Comparison of ENCODE assay signal across 21 cellular contexts in the genomic region with DNA sequence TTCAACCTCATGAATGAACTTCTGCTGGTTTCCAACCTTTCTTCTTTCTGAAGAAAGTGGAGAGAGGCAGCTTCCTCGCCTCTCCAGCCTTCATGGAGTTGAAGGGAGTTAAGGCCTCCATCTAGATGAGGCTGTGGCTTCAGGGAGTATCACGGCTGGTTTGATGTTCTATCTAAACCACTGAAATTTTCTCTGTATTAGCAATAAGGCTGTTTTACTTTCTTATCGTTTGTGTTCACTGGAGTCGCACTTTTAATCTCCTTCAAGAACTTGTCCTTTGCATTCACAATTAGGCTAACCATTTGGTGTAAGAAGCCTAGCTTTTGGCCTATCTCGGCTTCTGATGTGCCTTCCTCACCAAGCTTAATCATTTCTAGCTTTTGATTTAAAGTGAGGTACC. TPM values are rescaled to one million over a fixed set of nuclear protein-coding genes. Genes with fewer than 3 reads are reported as not detected.
A peak's percentile ranks its signal among the peaks of the same experiment; 100 is the strongest.
DNase-seq lines count a peak whose midpoint lies in the region; ATAC-seq, FAIRE-seq and TF ChIP-seq lines count a peak whose summit lies in the region.
"Had no signal": no experiment of that assay in that cellular context is flagged by ENCODE, and none has a peak within 500 bp of the region (broad histone marks: within the 10 kb centered on the region; RNA-seq: fewer than 3 reads in every experiment).

No MANE protein-coding gene starts in this region.

- no peak overlapping the region for H3K14ac ChIP-seq in H1 (ENCODE audit: insufficient read length)

- in situ Hi-C loops in mammary epithelial cell (cut with MboI; ENCODE audit: low sequenced_read_pairs in 2 of 2), result no loop called here

- no peak overlapping the region for H3K4me2 ChIP-seq in H1 (ENCODE audit: insufficient read depth in 1 of 2, low read depth in 2 of 2, low read length in 2 of 2)
- H3K4me2 ChIP-seq in mammary epithelial cell (ENCODE audit: insufficient read depth, low read depth, low read length), result no peak overlapping the region
- H3K4me2 ChIP-seq: A549 had no signal

- no peak for DNase-seq in activated CD4-positive, alpha-beta T cell treated with anti-CD3 and anti-CD28 coated beads for 36 hours
- DNase-seq in activated CD4-positive, alpha-beta T cell treated with anti-CD3 and anti-CD28 coated beads for 48 hours, result no peak
- no peak for DNase-seq in activated T-cell treated with anti-CD3 and anti-CD28 coated beads, Interleukin-2, amount 50 U/mL, for 72 hours
- no peak for DNase-seq in activated T-cell treated with anti-CD3 and anti-CD28 coated beads, Interleukin-2, amount 50 U/mL, for 48 hours
- DNase-seq in H1 (ENCODE audit: low read depth in 1 of 2, low spot score in 2 of 2) (no peak), mammary epithelial cell (no peak)
- DNase-seq: AML-193; Caco-2; Calu3; CD4-positive, alpha-beta T cell; CD8-positive, alpha-beta T cell; DMS79 treated with DMSO at 0.1 percent for 48 hours; GF-D8 had no signal

- H3K9me3 Mint-ChIP-seq in activated CD4-positive, alpha-beta T cell treated with anti-CD3 and anti-CD28 coated beads for 36 hours (ENCODE audit: low read depth), result peaks cover 5% of the 10 kb centered on the region
- H3K9me3 Mint-ChIP-seq in activated T-cell treated with anti-CD3 and anti-CD28 coated beads, Interleukin-2, amount 50 U/mL, for 72 hours, result peaks cover 2 to 3% of the 10 kb centered on the region in 2 donors
- H3K9me3 Mint-ChIP-seq: CD4-positive, alpha-beta T cell had no signal

- no peak overlapping the region for H4K91ac ChIP-seq in H1 (replicated peaks; ENCODE audit: insufficient read length, low read length)

- CTCF ChIA-PET in activated CD4-positive, alpha-beta T cell treated with anti-CD3 and anti-CD28 coated beads for 36 hours (lab: Charles Lee), result no interaction called here
- CTCF ChIA-PET in H1 (lab: Charles Lee; ENCODE audit: partially characterized antibody), result no interaction called here
- CTCF ChIA-PET in mammary epithelial cell (lab: Charles Lee; ENCODE audit: low non-redundant PET), result no interaction called here

- no peak overlapping the region for H3K27ac Mint-ChIP-seq in activated CD4-positive, alpha-beta T cell treated with anti-CD3 and anti-CD28 coated beads for 36 hours
- H3K27ac Mint-ChIP-seq in activated T-cell treated with anti-CD3 and anti-CD28 coated beads, Interleukin-2, amount 50 U/mL, for 72 hours, result no peak overlapping the region
- H3K27ac Mint-ChIP-seq: B cell; CD4-positive, alpha-beta T cell; CD8-positive, alpha-beta T cell had no signal

- no peak overlapping the region for H3K56ac ChIP-seq in H1 (replicated peaks; ENCODE audit: insufficient read length, low read depth, low read length)

- no peak overlapping the region for H3K4ac ChIP-seq in H1 (replicated peaks; ENCODE audit: insufficient read length, low read depth, low read length)

- H4K20me1 ChIP-seq in H1 (replicated peaks in 1 of 2; ENCODE audit: control insufficient read depth in 1 of 2, insufficient read depth in 2 of 2, low read length in 2 of 2) (no peaks in the 10 kb centered on the region), mammary epithelial cell (ENCODE audit: insufficient read depth, low read length) (no peaks in the 10 kb centered on the region)
- H4K20me1 ChIP-seq: BLaER1 treated with 17β-estradiol and CSF1 and Interleukin-3, amounts not matched to agents 10 nM and 100 nM had no signal

- no peak for FAIRE-seq in H1 (lab: Jason Lieb, UNC)
- FAIRE-seq: A549, G401.6, GM12891, GM19239 had no signal

- H3K23me2 ChIP-seq in H1 (ENCODE audit: low read depth, low read length), result peaks cover 2% of the 10 kb centered on the region; the same call in 1 of the 2 replicates

- no peak overlapping the region for H4K8ac ChIP-seq in H1 (ENCODE audit: extremely low read depth, insufficient read depth, low read length)

- no peak overlapping the region for H2AK5ac ChIP-seq in H1 (ENCODE audit: low read depth, low read length)

- 95% methylated on average over 5 of the region's 5 CpGs; no CpG with 5 or more reads in 1 of the 2 experiments for WGBS in H1 (ENCODE audit: extremely low coverage in 1 of 2, insufficient coverage in 1 of 2, insufficient read length in 1 of 2, insufficient replicate concordance in 2 of 2, low coverage in 1 of 2, low lambda C conversion rate in 2 of 2, missing lambda C conversion rate in 1 of 2), 2 experiments
- WGBS in mammary epithelial cell (ENCODE audit: low coverage, missing lambda C conversion rate), result 67% methylated on average over 5 of the region's 5 CpGs

- peak; percentile 39 for ATAC-seq in activated CD4-positive, alpha-beta T cell treated with anti-CD3 and anti-CD28 coated beads for 36 hours
- peak; percentile 40 to 53 for ATAC-seq in activated T-cell treated with anti-CD3 and anti-CD28 coated beads, Interleukin-2, amount 50 U/mL, for 72 hours (replicated peaks in 1 of 2)
- ATAC-seq: A549; CD8-positive, alpha-beta T cell had no signal

- no peak for TF ChIP-seq CTCF in H1 (IDR thresholded peaks at IDR 0.05; ENCODE audit: control extremely low read depth in 1 of 3, insufficient read depth in 1 of 3, low read depth in 1 of 3, low read length in 3 of 3)
- TF ChIP-seq CTCF in mammary epithelial cell (conservative IDR thresholded peaks at IDR 0.05 in 1 of 2, IDR thresholded peaks at IDR 0.05 in 1 of 2; ENCODE audit: extremely low read depth in 1 of 2, insufficient read depth in 1 of 2, low read depth in 1 of 2, low read length in 2 of 2), result no peak

- TF ChIP-seq POLR2A in H1 (IDR thresholded peaks at IDR 0.05; ENCODE audit: control extremely low read depth in 1 of 2, low read depth in 2 of 2, low read length in 2 of 2), result no peak

- no peak for TF ChIP-seq RAD21 in H1 (IDR thresholded peaks at IDR 0.05 in 1 of 2, conservative IDR thresholded peaks at IDR 0.05 in 1 of 2; ENCODE audit: low read depth in 2 of 2, low read length in 2 of 2)

- no peak for TF ChIP-seq EP300 in H1 (IDR thresholded peaks at IDR 0.05; ENCODE audit: borderline replicate concordance in 1 of 2, low read depth in 2 of 2, low read length in 2 of 2)

- 0 out of 4 replicates have a peak, but pooled peaks cover 0 to 6% of the 10 kb centered on the region in 2 experiments for H3K9me3 ChIP-seq in H1 (ENCODE audit: insufficient read depth in 2 of 2, low read depth in 1 of 2, low read length in 1 of 2)
- no peaks in the 10 kb centered on the region for H3K9me3 ChIP-seq in mammary epithelial cell (replicated peaks; ENCODE audit: insufficient read depth, low read length)
- H3K9me3 ChIP-seq: A549, Caco-2 had no signal

- H3K9ac ChIP-seq in H1 (replicated peaks in 1 of 4; ENCODE audit: extremely low read depth in 1 of 4, low read depth in 3 of 4, low read length in 3 of 4) (no peak overlapping the region), mammary epithelial cell (ENCODE audit: insufficient read depth, low read length) (no peak overlapping the region)
- H3K9ac ChIP-seq: BLaER1 treated with 17β-estradiol and CSF1 and Interleukin-3, amounts not matched to agents 10 nM and 100 nM had no signal

- no peak overlapping the region for H2BK12ac ChIP-seq in H1 (ENCODE audit: low read depth, low read length)

- H3K36me3 ChIP-seq in H1 (ENCODE audit: control insufficient read depth in 2 of 4, insufficient read depth in 4 of 4, low read length in 3 of 4) (no peaks in the 10 kb centered on the region), mammary epithelial cell (ENCODE audit: insufficient read depth, low read length) (no peaks in the 10 kb centered on the region)

- dilution Hi-C loops in mammary epithelial cell (cut with HindIII; ENCODE audit: low sequenced_read_pairs), result loop anchor here (5.0 kb wide), 1 partner anchor 52 kb away; no protein-coding TSS in a partner anchor

- no peaks in the 10 kb centered on the region for H3K79me2 ChIP-seq in H1 (ENCODE audit: control insufficient read depth in 1 of 2, insufficient read depth in 2 of 2, low read length in 2 of 2)
- no peaks in the 10 kb centered on the region for H3K79me2 ChIP-seq in mammary epithelial cell (ENCODE audit: insufficient read depth, low read length)

- H2BK20ac ChIP-seq in H1 (ENCODE audit: low read length), result no peak overlapping the region

- no peak overlapping the region for H2BK5ac ChIP-seq in H1 (ENCODE audit: low read depth, low read length)

- no peaks in the 10 kb centered on the region for H3K36me3 Mint-ChIP-seq in activated CD4-positive, alpha-beta T cell treated with anti-CD3 and anti-CD28 coated beads for 36 hours (ENCODE audit: low read depth)
- H3K36me3 Mint-ChIP-seq in activated T-cell treated with anti-CD3 and anti-CD28 coated beads, Interleukin-2, amount 50 U/mL, for 72 hours (ENCODE audit: insufficient read depth in 2 of 2), result peaks cover 0 to 2% of the 10 kb centered on the region in 2 donors
- H3K36me3 Mint-ChIP-seq: CD8-positive, alpha-beta T cell had no signal

- H3K23ac ChIP-seq in H1 (ENCODE audit: insufficient read length), result no peak overlapping the region

- H3K4me1 Mint-ChIP-seq in activated CD4-positive, alpha-beta T cell treated with anti-CD3 and anti-CD28 coated beads for 36 hours, result no peaks in the 10 kb centered on the region
- peaks cover 6% of the 10 kb centered on the region for H3K4me1 Mint-ChIP-seq in activated T-cell treated with anti-CD3 and anti-CD28 coated beads, Interleukin-2, amount 50 U/mL, for 72 hours (ENCODE audit: low read depth)
- H3K4me1 Mint-ChIP-seq: B cell had no signal

- H2BK15ac ChIP-seq in H1 (ENCODE audit: low read length), result 0 out of 2 replicates have a peak overlapping the region, but pooled peaks have one; percentile 37

- H2BK120ac ChIP-seq in H1 (replicated peaks; ENCODE audit: low read depth, low read length), result no peak overlapping the region

- H3K4me1 ChIP-seq in H1 (replicated peaks in 1 of 4; ENCODE audit: control insufficient read depth in 3 of 4, insufficient read depth in 4 of 4, low read length in 3 of 4) (peaks cover 0 to 22% (median 9%) of the 10 kb centered on the region in 4 experiments; a peak in 4 of 7 replicates), mammary epithelial cell (ENCODE audit: insufficient read depth, low read length) (no peaks in the 10 kb centered on the region)
- H3K4me1 ChIP-seq: A549, Caco-2 had no signal

- peaks cover 6% of the 10 kb centered on the region for H3K27me3 Mint-ChIP-seq in activated CD4-positive, alpha-beta T cell treated with anti-CD3 and anti-CD28 coated beads for 36 hours
- peaks cover 12% of the 10 kb centered on the region for H3K27me3 Mint-ChIP-seq in activated T-cell treated with anti-CD3 and anti-CD28 coated beads, Interleukin-2, amount 50 U/mL, for 72 hours (ENCODE audit: low read depth)

- H4K5ac ChIP-seq in H1 (ENCODE audit: insufficient read length, low read depth, low read length), result no peak overlapping the region

- POLR2A ChIA-PET in activated CD4-positive, alpha-beta T cell treated with anti-CD3 and anti-CD28 coated beads for 36 hours (lab: Charles Lee), result no interaction called here
- POLR2A ChIA-PET in H1 (lab: Charles Lee; ENCODE audit: partially characterized antibody), result no interaction called here

- H3K27me3 ChIP-seq in H1 (replicated peaks in 1 of 4; ENCODE audit: control insufficient read depth in 3 of 4, extremely low read depth in 1 of 4, insufficient read depth in 3 of 4, low read length in 3 of 4) (peaks cover 0 to 4% (median 0%) of the 10 kb centered on the region in 4 experiments; a peak in 1 of 7 replicates), mammary epithelial cell (ENCODE audit: insufficient read depth, low read length) (peaks cover 3% of the 10 kb centered on the region)

- H3K27ac ChIP-seq in H1 (ENCODE audit: low read depth, low read length) (no peak overlapping the region), mammary epithelial cell (ENCODE audit: insufficient read depth, low read depth, low read length) (no peak overlapping the region)
- H3K27ac ChIP-seq: 22Rv1; A549; BLaER1 treated with 17β-estradiol and CSF1 and Interleukin-3, amounts not matched to agents 10 nM and 100 nM; C4-2B had no signal

- no peak overlapping the region for H3K18ac ChIP-seq in H1 (ENCODE audit: extremely low read depth, low read length)

- no peaks in the 10 kb centered on the region for H3K79me1 ChIP-seq in H1 (ENCODE audit: low read depth, low read length)

- no peak overlapping the region for H3K4me3 Mint-ChIP-seq in activated CD4-positive, alpha-beta T cell treated with anti-CD3 and anti-CD28 coated beads for 36 hours
- H3K4me3 Mint-ChIP-seq in activated T-cell treated with anti-CD3 and anti-CD28 coated beads, Interleukin-2, amount 50 U/mL, for 72 hours, result peak overlapping the region in 1 of 2 donors; percentile 42
- H3K4me3 Mint-ChIP-seq: B cell; CD4-positive, alpha-beta T cell; CD8-positive, alpha-beta T cell had no signal

- BruUV-seq in mammary epithelial cell (replicated peaks; lab: Mats Ljungman, UMichigan), result no TSS peak

- intact Hi-C loops in activated CD4-positive, alpha-beta T cell treated with anti-CD3 and anti-CD28 coated beads for 36 hours (cut with DNase I, micrococcal nuclease), result no loop called here
- intact Hi-C loops in mammary epithelial cell (cut with micrococcal nuclease), result no loop called here

- no peak overlapping the region for H2AFZ ChIP-seq in H1 (ENCODE audit: low read length)
- no peak overlapping the region for H2AFZ ChIP-seq in mammary epithelial cell (ENCODE audit: low read depth, low read length)

- H3K4me3 ChIP-seq in H1 (ENCODE audit: extremely low read depth in 1 of 4, insufficient read depth in 2 of 4, low read depth in 3 of 4, low read length in 4 of 4) (no peak overlapping the region), mammary epithelial cell (replicated peaks in 1 of 3; ENCODE audit: insufficient read depth in 1 of 3, low read depth in 2 of 3, low read length in 3 of 3) (no peak overlapping the region)
- H3K4me3 ChIP-seq: A549; BLaER1 treated with 17β-estradiol and CSF1 and Interleukin-3, amounts not matched to agents 10 nM and 100 nM had no signal

RNA-seq across cellular contexts. Expression of gene CTDP1, which starts 19.9 kb away (rescaled TPM):
- total RNA-seq in activated CD4-positive, alpha-beta T cell treated with anti-CD3 and anti-CD28 coated beads for 36 hours, result 10 to 100 TPM; 36.7 to 45.5 TPM
- total RNA-seq in activated T-cell treated with anti-CD3 and anti-CD28 coated beads, Interleukin-2, amount 50 U/mL, for 72 hours, result 100 to 1,000 TPM in 1 of 2 donors, 10 to 100 TPM in 1; 30.1 to 103 TPM
- 35.3 and 37.0 TPM in 2 replicates for total RNA-seq in H1 (2021; fragmentation: NEBNext Ultra II Directional; extraction: Animal tissue kit (Norgen Biotek cat#: 25700))
- polyA plus RNA-seq in H1 (2011; rRNA removed) (16.6 and 25.3 TPM in 2 replicates), mammary epithelial cell (9.6 TPM)
- polyA plus RNA-seq in H1 (2011; cell fraction: cytosol; rRNA removed), result 20.0 TPM
- 27.3 TPM for polyA plus RNA-seq in H1 (2011; cell fraction: nucleus; rRNA removed)
- polyA plus RNA-seq in H1 (2012, experiment 1 of 2), result 21.7 to 30.5 TPM (median 28.9 TPM) in 4 replicates
- polyA plus RNA-seq in H1 (2012, experiment 2 of 2), result 25.8 TPM
- 17.4 TPM for polyA plus RNA-seq in H1 (2013, experiment 1 of 2)
- polyA plus RNA-seq in H1 (2013, experiment 2 of 2), result 16.8 TPM
- polyA minus RNA-seq in H1 (2011; rRNA and poly(A)+ RNA removed), result 12.5 and 14.4 TPM in 2 replicates
- 18.3 TPM for polyA minus RNA-seq in H1 (2011; cell fraction: cytosol; rRNA and poly(A)+ RNA removed)
- polyA minus RNA-seq in H1 (2011; cell fraction: nucleus; rRNA and poly(A)+ RNA removed), result 19.1 TPM
- total RNA-seq in mammary epithelial cell, result 10 to 100 TPM; 20.7 to 23.5 TPM
- polyA minus RNA-seq in mammary epithelial cell, result 44.1 TPM
